ENCODE assay signal across 8 cellular contexts in genomic region chr20:64088586-64088985, GRCh38. TPM values are rescaled to one million over a fixed set of nuclear protein-coding genes. Genes with fewer than 3 reads are reported as not detected.
"Had no signal": no experiment of that assay in that cellular context is flagged by ENCODE, and none has a peak within 500 bp of the region (broad histone marks: within the 10 kb centered on the region; RNA-seq: fewer than 3 reads in every experiment).

No MANE protein-coding gene starts in this region.

RNA-seq across cellular contexts. Expression of gene LKAAEAR1, which starts 4.4 kb away (rescaled TPM):
- total RNA-seq: Peyer's patch had no signal

RNA-seq across cellular contexts. Expression of gene NPBWR2, which starts 18.8 kb away (rescaled TPM):
- total RNA-seq: activated CD8-positive, alpha-beta T cell treated with anti-CD3 and anti-CD28 coated beads for 36 hours; activated naive CD8-positive, alpha-beta T cell treated with anti-CD3 and anti-CD28 coated beads for 36 hours; activated T-cell treated with anti-CD3 and anti-CD28 coated beads, Interleukin-2, amount 50 U/mL, for 72 hours; activated T-helper 2 cell treated with anti-CD3 and anti-CD28 coated beads, Interferon-gamma antibody, Interleukin-2, Interleukin-4, amounts not matched to agents 10 μg/mL and 5 μg/mL and 100 μg/mL, durations not matched to agents 14 hours and 24 hours and 36 hours; breast epithelium; Peyer's patch; SK-MEL-5 had no signal
- polyA plus RNA-seq: adipose tissue had no signal
